ENCODE assay signal across 8 cellular contexts in the genomic region with DNA sequence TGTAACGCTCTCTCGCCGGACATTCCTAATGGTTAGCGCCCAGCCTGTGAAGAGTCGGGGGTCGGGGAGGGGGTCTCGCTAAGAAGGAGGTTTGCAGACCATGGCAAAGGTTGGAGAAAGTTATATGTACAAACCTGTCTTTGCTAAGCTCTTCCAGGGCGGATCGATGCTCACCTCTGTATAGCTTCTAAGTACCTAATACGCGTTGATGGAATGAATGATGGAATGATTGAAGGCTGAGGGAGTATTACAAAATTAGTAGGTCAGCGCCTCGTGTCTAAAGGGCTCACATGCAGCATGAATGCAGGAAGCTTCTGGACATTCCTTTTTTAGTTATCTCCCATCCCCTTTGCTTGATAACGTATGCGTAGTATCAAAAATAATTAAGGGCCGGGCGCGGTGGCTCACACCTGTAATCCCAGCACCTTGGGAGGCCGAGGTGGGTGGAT. TPM values are rescaled to one million over a fixed set of nuclear protein-coding genes. Genes with fewer than 3 reads are reported as not detected.
A peak's percentile ranks its signal among the peaks of the same experiment; 100 is the strongest.
DNase-seq lines count a peak whose midpoint lies in the region; ATAC-seq and TF ChIP-seq lines count a peak whose summit lies in the region.

No MANE protein-coding gene starts in this region.

- H3K36me3 ChIP-seq in hepatocyte (replicated peaks; ENCODE audit: insufficient read depth, low read depth), result no peaks in the 10 kb centered on the region
- H3K36me3 ChIP-seq in spleen, result no peaks in the 10 kb centered on the region

- H3K9me2 ChIP-seq in hepatocyte (replicated peaks; ENCODE audit: insufficient read depth), result no peaks in the 10 kb centered on the region

- POLR2A ChIA-PET in HEK293T (lab: Yijun Ruan, JAX), result interaction anchor here (0.6 to 1.9 kb wide), 12 partner anchors 9 to 164 kb away, joined by 3 to 8 read pairs (median 3); a partner anchor contains a TSS
- POLR2A ChIA-PET in activated B cell treated with CpG ODN at 0.5 μM for 24 hours (lab: Charles Lee), result interaction anchor here (0.6 to 2.2 kb wide), 15 partner anchors 9 to 854 kb away, joined by 3 to 16 read pairs (median 4); a partner anchor contains a TSS

- H3K4me3 Mint-ChIP-seq in activated B cell treated with CpG ODN at 0.5 μM for 24 hours, result peak overlapping the region; percentile 85

- DNase-seq in HEK293T (ENCODE audit: extremely low spot score) (no peak), activated B cell treated with CpG ODN at 0.5 μM for 24 hours (no peak), hepatocyte (ENCODE audit: low spot score) (no peak), spleen (no peak), AML-193 (lab: John Stamatoyannopoulos, UW) (no peak), COR-L47 (lab: John Stamatoyannopoulos, UW) (no peak)

- H3K4me1 Mint-ChIP-seq in activated B cell treated with CpG ODN at 0.5 μM for 24 hours, result peaks cover 35% of the 10 kb centered on the region

- no peak for TF ChIP-seq CTCF in activated B cell treated with CpG ODN at 0.5 μM for 24 hours (IDR thresholded peaks at IDR 0.05)
- TF ChIP-seq CTCF in hepatocyte (IDR thresholded peaks at IDR 0.05; ENCODE audit: poor library complexity), result no peak
- TF ChIP-seq CTCF in spleen (IDR thresholded peaks at IDR 0.05 in 8 of 11, conservative IDR thresholded peaks at IDR 0.05 in 3 of 11), result no peak

- no peak overlapping the region for H3K27ac ChIP-seq in hepatocyte
- H3K27ac ChIP-seq in spleen, result peak overlapping the region; percentile 94 to 99 (median 98)

- H3K27me3 ChIP-seq in hepatocyte (no peaks in the 10 kb centered on the region), spleen (replicated peaks in 1 of 7) (no peaks in the 10 kb centered on the region)

- H3K9me3 ChIP-seq in hepatocyte (ENCODE audit: low read depth), result no peaks in the 10 kb centered on the region
- peaks cover 0 to 2% (median 0%) of the 10 kb centered on the region in 8 donors for H3K9me3 ChIP-seq in spleen

- WGBS in hepatocyte (ENCODE audit: low lambda C conversion rate, missing lambda C conversion rate), result 44% methylated on average over 19 of the region's 19 CpGs
- WGBS in spleen, 5 donors, result 36 to 42% (median 39%) methylated on average over 18 to 19 of the region's 19 CpGs

- peaks cover 26% of the 10 kb centered on the region for H3K4me1 ChIP-seq in hepatocyte (ENCODE audit: insufficient read depth)
- peaks cover 6 to 47% (median 33%) of the 10 kb centered on the region in 6 donors for H3K4me1 ChIP-seq in spleen

- H3K4me3 ChIP-seq in hepatocyte, result peak overlapping the region; percentile 47
- peak overlapping the region; percentile 65 to 93 (median 84) for H3K4me3 ChIP-seq in spleen

- ATAC-seq in activated B cell treated with CpG ODN at 0.5 μM for 24 hours (ENCODE audit: low read depth), result no peak
- no peak for ATAC-seq in HG03097 (IDR thresholded peaks at IDR 0.05; ENCODE audit: low FRiP score, unreplicated experiment)
- no peak for ATAC-seq in HG03354 (IDR thresholded peaks at IDR 0.05; ENCODE audit: poor library complexity, severe bottlenecking, unreplicated experiment)

- TF ChIP-seq POLR2A in spleen (IDR thresholded peaks at IDR 0.05), result no peak

- peak overlapping the region; percentile 82 for H3K27ac Mint-ChIP-seq in activated B cell treated with CpG ODN at 0.5 μM for 24 hours

- peaks cover 38% of the 10 kb centered on the region for H3K79me2 ChIP-seq in hepatocyte

- H2AFZ ChIP-seq in hepatocyte, result peak overlapping the region; percentile 96

- peaks cover 1% of the 10 kb centered on the region for H3K9me3 Mint-ChIP-seq in activated B cell treated with CpG ODN at 0.5 μM for 24 hours

- H3K4me2 ChIP-seq in hepatocyte, result peak overlapping the region; percentile 88

- intact Hi-C loops in activated B cell treated with CpG ODN at 0.5 μM for 24 hours (cut with micrococcal nuclease), result loop anchor here (2.0 to 10.0 kb wide), 7 partner anchors 18 to 1070 kb away; a partner anchor contains a TSS
- intact Hi-C loops in spleen (cut with DNase I; ENCODE audit: low total_unique reads), result no loop called here

- no peaks in the 10 kb centered on the region for H3K27me3 Mint-ChIP-seq in activated B cell treated with CpG ODN at 0.5 μM for 24 hours

- H3K36me3 Mint-ChIP-seq in activated B cell treated with CpG ODN at 0.5 μM for 24 hours (ENCODE audit: low read depth), result peaks cover 12% of the 10 kb centered on the region

- H4K20me1 ChIP-seq in hepatocyte (ENCODE audit: insufficient read depth, poor library complexity, severe bottlenecking), result peaks cover 38% of the 10 kb centered on the region

- CTCF ChIA-PET in HEK293T (lab: Yijun Ruan, JAX) (no interaction called here), activated B cell treated with CpG ODN at 0.5 μM for 24 hours (lab: Charles Lee) (no interaction called here)

TF ChIP-seq in HEK293T, 16 proteins besides CTCF, POLR2A, EP300 and RAD21:
- TF ChIP-seq CTBP1 (IDR thresholded peaks at IDR 0.05; ENCODE audit: borderline replicate concordance) (no peak), LEF1 (IDR thresholded peaks at IDR 0.05; ENCODE audit: borderline replicate concordance) (no peak), L3MBTL2 (conservative IDR thresholded peaks at IDR 0.05) (peak; percentile 41; the same call in 1 of the 2 replicates)

RNA-seq across cellular contexts. Expression of a gene that starts 0.3 kb away (rescaled TPM):
- total RNA-seq in activated B cell treated with CpG ODN at 0.5 μM for 24 hours (72.9 and 76.4 TPM in 2 replicates), hepatocyte (38.3 and 44.0 TPM in 2 replicates), spleen (10 to 100 TPM; 39.3 to 74.4 (median 61.0) TPM)
- polyA plus RNA-seq in hepatocyte (38.9 and 42.5 TPM in 2 replicates), spleen (10 to 100 TPM in 1 of 3 donors, 1 to 10 TPM in 2; 8.5 to 10.4 (median 9.2) TPM)

RNA-seq across cellular contexts. Expression of a gene that starts 49.1 kb away (rescaled TPM):
- total RNA-seq in activated B cell treated with CpG ODN at 0.5 μM for 24 hours, result 45.9 and 50.8 TPM in 2 replicates
- total RNA-seq in hepatocyte, result 24.7 and 29.8 TPM in 2 replicates
- 15.0 and 17.5 TPM in 2 replicates for polyA plus RNA-seq in hepatocyte
- total RNA-seq in spleen, result 10 to 100 TPM; 56.9 to 72.6 (median 70.4) TPM
- polyA plus RNA-seq in spleen, result 10 to 100 TPM; 24.0 to 51.7 (median 27.6) TPM

RNA-seq across cellular contexts. Expression of a gene that starts 49.1 kb away (rescaled TPM):
- total RNA-seq in activated B cell treated with CpG ODN at 0.5 μM for 24 hours (73.8 and 76.5 TPM in 2 replicates), hepatocyte (27.2 and 27.7 TPM in 2 replicates), spleen (10 to 100 TPM; 47.1 to 68.4 (median 67.4) TPM)
- polyA plus RNA-seq in hepatocyte (6.2 and 10.6 TPM in 2 replicates), spleen (10 to 100 TPM; 11.0 to 24.8 (median 11.5) TPM)
